29 cellular contexts compared by ENCODE assay signal in genomic region chr11:7531011-7531410, GRCh38. TPM values are rescaled to one million over a fixed set of nuclear protein-coding genes. Genes with fewer than 3 reads are reported as not detected.
DNase-seq lines count a peak whose midpoint lies in the region; ATAC-seq, FAIRE-seq and TF ChIP-seq lines count a peak whose summit lies in the region.
"Had no signal": no experiment of that assay in that cellular context is flagged by ENCODE, and none has a peak within 500 bp of the region (broad histone marks: within the 10 kb centered on the region; RNA-seq: fewer than 3 reads in every experiment).

No MANE protein-coding gene starts in this region.

- H3K36me3 Mint-ChIP-seq in memory B cell: peaks cover 10% of the 10 kb centered on the region
- no peaks in the 10 kb centered on the region for H3K36me3 Mint-ChIP-seq in activated T-cell treated with anti-CD3 and anti-CD28 coated beads, Interleukin-2, amount 50 U/mL, for 24 hours (ENCODE audit: low read depth)
- H3K36me3 Mint-ChIP-seq: CD4-positive, alpha-beta memory T cell; stimulated activated effector memory CD8-positive, alpha-beta T cell treated with anti-CD3 and anti-CD28 coated beads, Interleukin-12 subunit alpha, Interleukin-12 subunit beta, amount 100 ng/mL, for 72 hours had no signal

- TF ChIP-seq CTCF in psoas muscle (IDR thresholded peaks at IDR 0.05) (no peak), heart right ventricle (IDR thresholded peaks at IDR 0.05) (no peak)

- no peaks in the 10 kb centered on the region for H3K36me3 ChIP-seq in psoas muscle (ENCODE audit: insufficient read depth in 1 of 2, low read depth in 1 of 2)
- H3K36me3 ChIP-seq in heart right ventricle: no peaks in the 10 kb centered on the region

- peak overlapping the region; percentile 64 for H3K27ac Mint-ChIP-seq in memory B cell
- no peak overlapping the region for H3K27ac Mint-ChIP-seq in activated T-cell treated with anti-CD3 and anti-CD28 coated beads, Interleukin-2, amount 50 U/mL, for 24 hours
- H3K27ac Mint-ChIP-seq: activated naive CD8-positive, alpha-beta T cell treated with anti-CD3 and anti-CD28 coated beads, Interleukin-2, amount 50 U/mL, for 24 hours; activated T-cell treated with anti-CD3 and anti-CD28 coated beads, Interleukin-2, amount 50 U/mL, for 72 hours; stimulated activated effector memory CD8-positive, alpha-beta T cell treated with anti-CD3 and anti-CD28 coated beads, Interleukin-12 subunit alpha, Interleukin-12 subunit beta, amount 100 ng/mL, for 72 hours had no signal

- no peak for TF ChIP-seq POLR2A in GM12892 (IDR thresholded peaks at IDR 0.05; ENCODE audit: low read depth, low read length)

- no peaks in the 10 kb centered on the region for H3K27me3 Mint-ChIP-seq in memory B cell
- H3K27me3 Mint-ChIP-seq in activated T-cell treated with anti-CD3 and anti-CD28 coated beads, Interleukin-2, amount 50 U/mL, for 24 hours: no peaks in the 10 kb centered on the region
- H3K27me3 Mint-ChIP-seq: activated naive CD8-positive, alpha-beta T cell treated with anti-CD3 and anti-CD28 coated beads, Interleukin-2, amount 50 U/mL, for 24 hours; CD4-positive, alpha-beta memory T cell had no signal

- DNase-seq in GM12892 (ENCODE audit: insufficient read length) (no peak), memory B cell (ENCODE audit: low spot score in 2 of 2) (no peak), psoas muscle (no peak), C1 segment of cervical spinal cord (lab: John Stamatoyannopoulos, UW) (no peak), heart right ventricle (no peak)
- DNase-seq in activated T-cell treated with anti-CD3 and anti-CD28 coated beads, Interleukin-2, amount 50 U/mL, for 24 hours: no peak
- DNase-seq: activated CD8-positive, alpha-beta memory T cell treated with anti-CD3 and anti-CD28 coated beads for 24 hours; activated naive CD8-positive, alpha-beta T cell treated with anti-CD3 and anti-CD28 coated beads, Interleukin-2, amount 50 U/mL, for 24 hours; activated T-cell treated with anti-CD3 and anti-CD28 coated beads, Interleukin-2, amount 50 U/mL, for 72 hours; body of pancreas; CD4-positive, alpha-beta memory T cell; DMS153; left colon; midbrain; NCI-H1092; NCI-H2029; NCI-H446; posterior cingulate gyrus; SK-N-SH; T1000 had no signal

- no peaks in the 10 kb centered on the region for H3K9me3 Mint-ChIP-seq in memory B cell
- H3K9me3 Mint-ChIP-seq in activated T-cell treated with anti-CD3 and anti-CD28 coated beads, Interleukin-2, amount 50 U/mL, for 24 hours: no peaks in the 10 kb centered on the region
- H3K9me3 Mint-ChIP-seq: activated naive CD8-positive, alpha-beta T cell treated with anti-CD3 and anti-CD28 coated beads, Interleukin-2, amount 50 U/mL, for 24 hours; activated T-cell treated with anti-CD3 and anti-CD28 coated beads, Interleukin-2, amount 50 U/mL, for 72 hours; CD4-positive, alpha-beta memory T cell; neural crest cell; stimulated activated effector memory CD8-positive, alpha-beta T cell treated with anti-CD3 and anti-CD28 coated beads, Interleukin-12 subunit alpha, Interleukin-12 subunit beta, amount 100 ng/mL, for 72 hours had no signal

- H3K4me1 ChIP-seq in psoas muscle: peaks cover 37% of the 10 kb centered on the region
- peaks cover 0 to 12% (median 0%) of the 10 kb centered on the region in 9 donors for H3K4me1 ChIP-seq in heart right ventricle

- H3K27me3 ChIP-seq in psoas muscle (ENCODE audit: insufficient read depth in 3 of 3, low read length in 2 of 3): no peaks in the 10 kb centered on the region
- H3K27me3 ChIP-seq in heart right ventricle: no peaks in the 10 kb centered on the region
- H3K27me3 ChIP-seq: body of pancreas had no signal

- no peak overlapping the region for H3K27ac ChIP-seq in psoas muscle
- no peak overlapping the region for H3K27ac ChIP-seq in heart right ventricle
- H3K27ac ChIP-seq: body of pancreas had no signal

- peak; percentile 94 for FAIRE-seq in GM12892 (lab: Jason Lieb, UNC)
- FAIRE-seq: G401.6, HTR-8/SVneo had no signal

- H3K9me3 ChIP-seq in psoas muscle: no peaks in the 10 kb centered on the region
- H3K9me3 ChIP-seq in heart right ventricle: no peaks in the 10 kb centered on the region
- H3K9me3 ChIP-seq: body of pancreas, SK-N-SH had no signal

- peaks cover 55% of the 10 kb centered on the region for H3K4me1 Mint-ChIP-seq in memory B cell
- H3K4me1 Mint-ChIP-seq in activated T-cell treated with anti-CD3 and anti-CD28 coated beads, Interleukin-2, amount 50 U/mL, for 24 hours (ENCODE audit: low read depth): peaks cover 36% of the 10 kb centered on the region
- H3K4me1 Mint-ChIP-seq: neural crest cell had no signal

- intact Hi-C loops in psoas muscle (cut with DNase I) (no loop called here), heart right ventricle (cut with DNase I) (no loop called here)

- no peak overlapping the region for H3K4me3 Mint-ChIP-seq in memory B cell
- H3K4me3 Mint-ChIP-seq in activated T-cell treated with anti-CD3 and anti-CD28 coated beads, Interleukin-2, amount 50 U/mL, for 24 hours: no peak overlapping the region
- H3K4me3 Mint-ChIP-seq: activated naive CD8-positive, alpha-beta T cell treated with anti-CD3 and anti-CD28 coated beads, Interleukin-2, amount 50 U/mL, for 24 hours; activated T-cell treated with anti-CD3 and anti-CD28 coated beads, Interleukin-2, amount 50 U/mL, for 72 hours; CD4-positive, alpha-beta memory T cell; neural crest cell; stimulated activated effector memory CD8-positive, alpha-beta T cell treated with anti-CD3 and anti-CD28 coated beads, Interleukin-12 subunit alpha, Interleukin-12 subunit beta, amount 100 ng/mL, for 72 hours had no signal

- H3K4me3 ChIP-seq in psoas muscle: no peak overlapping the region
- no peak overlapping the region for H3K4me3 ChIP-seq in heart right ventricle
- H3K4me3 ChIP-seq: body of pancreas had no signal

- ATAC-seq in GM19463 (IDR thresholded peaks at IDR 0.05; ENCODE audit: unreplicated experiment): peak; percentile 42
- ATAC-seq in HG03432 (IDR thresholded peaks at IDR 0.05; ENCODE audit: unreplicated experiment): peak; percentile 28
- peak; percentile 62 for ATAC-seq in memory B cell (ENCODE audit: low read depth)
- no peak for ATAC-seq in psoas muscle
- no peak for ATAC-seq in heart right ventricle
- ATAC-seq: activated CD4-positive, CD25-positive, alpha-beta regulatory T cell treated with anti-CD3 and anti-CD28 coated beads, Interleukin-2, amount 50 U/mL, for 24 hours; activated naive CD8-positive, alpha-beta T cell treated with anti-CD3 and anti-CD28 coated beads, Interleukin-2, amount 50 U/mL, for 24 hours; activated T-cell treated with anti-CD3 and anti-CD28 coated beads, Interleukin-2, amount 50 U/mL, for 72 hours; body of pancreas; left colon; stimulated activated effector memory CD8-positive, alpha-beta T cell treated with anti-CD3 and anti-CD28 coated beads, Interleukin-12 subunit alpha, Interleukin-12 subunit beta, amount 100 ng/mL, for 72 hours had no signal

RNA-seq across cellular contexts. Expression of gene PPFIBP2, which starts 17.2 kb away (rescaled TPM):
- polyA plus RNA-seq in GM12892 (2012; ENCODE audit: missing spikeins): 42.0 TPM
- total RNA-seq in psoas muscle (10 to 100 TPM; 19.7 to 54.8 (median 32.5) TPM), heart right ventricle (10 to 100 TPM; 14.4 to 40.7 (median 21.4) TPM)
- polyA plus RNA-seq in psoas muscle (10 to 100 TPM in 2 of 3 donors, 1 to 10 TPM in 1; 7.4 to 19.0 (median 14.6) TPM), heart right ventricle (10 to 100 TPM in 1 of 2 donors, 1 to 10 TPM in 1; 6.4 to 21.7 TPM)

RNA-seq across cellular contexts. Expression of gene OLFML1, which starts 45.7 kb away (rescaled TPM):
- 0.64 TPM for polyA plus RNA-seq in GM12892 (2012; ENCODE audit: missing spikeins)
- total RNA-seq in psoas muscle (1 to 10 TPM; 1.1 to 7.2 (median 1.6) TPM), heart right ventricle (1 to 10 TPM; 2.4 to 8.3 (median 5.5) TPM)
- polyA plus RNA-seq in psoas muscle (1 to 10 TPM in 2 of 3 donors, under 1 TPM in 1; 0.81 to 1.5 (median 1.1) TPM), heart right ventricle (1 to 10 TPM; 2.2 to 4.4 TPM)
- total RNA-seq: activated T-cell treated with anti-CD3 and anti-CD28 coated beads, Interleukin-2, amount 50 U/mL, for 72 hours; CD4-positive, alpha-beta memory T cell; glomerular endothelial cell; LHCN-M2 had no signal
- polyA plus RNA-seq: CD4-positive, alpha-beta memory T cell; SK-N-SH had no signal

Comparison
In these comparisons a context has a peak if more than half of its experiments do, and no peak if none do; other contexts are left out.
1. ATAC-seq: peak in GM19463 (single experiment), HG03432 (single experiment) and memory B cell (single experiment); none in psoas muscle (0 of 4) and heart right ventricle (0 of 8).